10 cellular contexts compared by ENCODE assay signal in genomic region chr14:65927871-65928270, GRCh38.
DNase-seq lines count a peak whose midpoint lies in the region; TF ChIP-seq lines count a peak whose summit lies in the region.
"Had no signal": no experiment of that assay in that cellular context is flagged by ENCODE, and none has a peak within 500 bp of the region (broad histone marks: within the 10 kb centered on the region; RNA-seq: fewer than 3 reads in every experiment).

No MANE protein-coding gene starts in this region.

- CTCF ChIA-PET in CD8-positive, alpha-beta memory T cell (lab: Charles Lee) = interaction anchor here (0.8 to 3.2 kb wide), 12 partner anchors 13 to 104 kb away, joined by 3 to 17 read pairs (median 5); no protein-coding TSS in a partner anchor
- CTCF ChIA-PET in PC-9 (lab: Charles Lee) = interaction anchor here (0.6 kb wide), 1 partner anchor 33 kb away, joined by 3 read pairs; no protein-coding TSS in a partner anchor

- H3K9me3 Mint-ChIP-seq in CD8-positive, alpha-beta memory T cell = no peaks in the 10 kb centered on the region
- peaks cover 6% of the 10 kb centered on the region for H3K9me3 Mint-ChIP-seq in activated T-helper 2 cell treated with anti-CD3 and anti-CD28 coated beads, Interferon-gamma antibody, Interleukin-2, Interleukin-4, amounts not matched to agents 10 μg/mL and 5 μg/mL and 100 μg/mL, durations not matched to agents 14 hours and 24 hours and 36 hours

- POLR2A ChIA-PET in CD8-positive, alpha-beta memory T cell (lab: Charles Lee) = interaction anchor here (0.6 to 2.0 kb wide), 4 partner anchors 81 to 514 kb away, joined by 3 to 11 read pairs (median 5); no protein-coding TSS in a partner anchor
- POLR2A ChIA-PET in PC-9 (lab: Charles Lee; ENCODE audit: unreplicated experiment) = interaction anchor here (0.7 kb wide), 1 partner anchor 426 kb away, joined by 3 read pairs; no protein-coding TSS in a partner anchor

- no peaks in the 10 kb centered on the region for H3K9me2 ChIP-seq in PC-9 (ENCODE audit: insufficient read depth)

- H3K36me3 ChIP-seq in CD8-positive, alpha-beta memory T cell (ENCODE audit: insufficient read depth, low read length) = no peaks in the 10 kb centered on the region
- H3K36me3 ChIP-seq in PC-9 (ENCODE audit: low read depth) (no peaks in the 10 kb centered on the region), WERI-Rb-1 (no peaks in the 10 kb centered on the region)
- H3K36me3 ChIP-seq: right lobe of liver, SJCRH30 had no signal

- peak overlapping the region; percentile 18 to 90 (median 70) for H3K4me3 Mint-ChIP-seq in CD8-positive, alpha-beta memory T cell
- peak overlapping the region; percentile 59 for H3K4me3 Mint-ChIP-seq in activated T-helper 2 cell treated with anti-CD3 and anti-CD28 coated beads, Interferon-gamma antibody, Interleukin-2, Interleukin-4, amounts not matched to agents 10 μg/mL and 5 μg/mL and 100 μg/mL, durations not matched to agents 14 hours and 24 hours and 36 hours (ENCODE audit: low read depth)

- H4K20me1 ChIP-seq in PC-9 (ENCODE audit: insufficient read depth) = no peaks in the 10 kb centered on the region

- no peak overlapping the region for H2AFZ ChIP-seq in PC-9

- H3K27ac Mint-ChIP-seq in CD8-positive, alpha-beta memory T cell = peak overlapping the region; percentile 73 to 98 (median 86)
- H3K27ac Mint-ChIP-seq in activated T-helper 2 cell treated with anti-CD3 and anti-CD28 coated beads, Interferon-gamma antibody, Interleukin-2, Interleukin-4, amounts not matched to agents 10 μg/mL and 5 μg/mL and 100 μg/mL, durations not matched to agents 14 hours and 24 hours and 36 hours = peak overlapping the region; percentile 83

- BruUV-seq in PC-9 (replicated peaks; lab: Mats Ljungman, UMichigan) = no TSS peak

- H3K79me2 ChIP-seq in PC-9 (ENCODE audit: low read depth) = no peaks in the 10 kb centered on the region

- H3K27me3 ChIP-seq in CD8-positive, alpha-beta memory T cell (ENCODE audit: insufficient read depth, low read length, poor library complexity, severe bottlenecking) = no peaks in the 10 kb centered on the region
- H3K27me3 ChIP-seq in PC-9 (ENCODE audit: insufficient read depth, low read depth) (no peaks in the 10 kb centered on the region), WERI-Rb-1 (ENCODE audit: insufficient read depth, low read depth, severe bottlenecking) (no peaks in the 10 kb centered on the region)
- H3K27me3 ChIP-seq: right lobe of liver, SJCRH30 had no signal

- H3K4me3 ChIP-seq in CD8-positive, alpha-beta memory T cell (ENCODE audit: low read length) = peak overlapping the region; percentile 47
- H3K4me3 ChIP-seq in PC-9 = no peak overlapping the region
- no peak overlapping the region for H3K4me3 ChIP-seq in WERI-Rb-1 (ENCODE audit: low read depth, low read length)
- H3K4me3 ChIP-seq: right lobe of liver, SJCRH30 had no signal

- H3K36me3 Mint-ChIP-seq in CD8-positive, alpha-beta memory T cell = peaks cover 0 to 19% (median 1%) of the 10 kb centered on the region in 3 donors
- peaks cover 24% of the 10 kb centered on the region for H3K36me3 Mint-ChIP-seq in activated T-helper 2 cell treated with anti-CD3 and anti-CD28 coated beads, Interferon-gamma antibody, Interleukin-2, Interleukin-4, amounts not matched to agents 10 μg/mL and 5 μg/mL and 100 μg/mL, durations not matched to agents 14 hours and 24 hours and 36 hours (ENCODE audit: low read depth)

- H3K27me3 Mint-ChIP-seq in CD8-positive, alpha-beta memory T cell = peaks cover 0 to 1% of the 10 kb centered on the region in 2 donors
- no peaks in the 10 kb centered on the region for H3K27me3 Mint-ChIP-seq in activated T-helper 2 cell treated with anti-CD3 and anti-CD28 coated beads, Interferon-gamma antibody, Interleukin-2, Interleukin-4, amounts not matched to agents 10 μg/mL and 5 μg/mL and 100 μg/mL, durations not matched to agents 14 hours and 24 hours and 36 hours (ENCODE audit: low read depth)

- peaks cover 67 to 81% (median 76%) of the 10 kb centered on the region in 3 donors for H3K4me1 Mint-ChIP-seq in CD8-positive, alpha-beta memory T cell
- peaks cover 61% of the 10 kb centered on the region for H3K4me1 Mint-ChIP-seq in activated T-helper 2 cell treated with anti-CD3 and anti-CD28 coated beads, Interferon-gamma antibody, Interleukin-2, Interleukin-4, amounts not matched to agents 10 μg/mL and 5 μg/mL and 100 μg/mL, durations not matched to agents 14 hours and 24 hours and 36 hours (ENCODE audit: low read depth)

- no peak for TF ChIP-seq CTCF in PC-9 (conservative IDR thresholded peaks at IDR 0.05)
- no peak for TF ChIP-seq CTCF in WERI-Rb-1 (IDR thresholded peaks at IDR 0.05; ENCODE audit: low read depth, low read length)

- intact Hi-C loops in PC-9 (cut with micrococcal nuclease; ENCODE audit: unreplicated experiment) = no loop called here
- intact Hi-C loops in activated T-helper 2 cell treated with anti-CD3 and anti-CD28 coated beads, Interferon-gamma antibody, Interleukin-2, Interleukin-4, amounts not matched to agents 10 μg/mL and 5 μg/mL and 100 μg/mL, durations not matched to agents 14 hours and 24 hours and 36 hours (cut with micrococcal nuclease) = loop anchor here (1.0 to 5.0 kb wide), 5 partner anchors 9 to 716 kb away; no protein-coding TSS in a partner anchor

- peak overlapping the region; percentile 16 for H3K27ac ChIP-seq in CD8-positive, alpha-beta memory T cell (ENCODE audit: low read depth, low read length)
- H3K27ac ChIP-seq in PC-9 (no peak overlapping the region), WERI-Rb-1 (no peak overlapping the region)
- H3K27ac ChIP-seq: right lobe of liver, SJCRH30 had no signal

- no peaks in the 10 kb centered on the region for H3K9me3 ChIP-seq in CD8-positive, alpha-beta memory T cell (ENCODE audit: low read length)
- H3K9me3 ChIP-seq in PC-9 (ENCODE audit: insufficient read depth, low read depth) (no peaks in the 10 kb centered on the region), WERI-Rb-1 (ENCODE audit: severe bottlenecking) (no peaks in the 10 kb centered on the region)
- H3K9me3 ChIP-seq: right lobe of liver, SJCRH30 had no signal

- 0 out of 2 replicates have a peak, but pooled peaks cover 4% of the 10 kb centered on the region for H3F3A ChIP-seq in PC-9 (ENCODE audit: insufficient read depth, low read depth)

- peaks cover 53% of the 10 kb centered on the region for H3K4me1 ChIP-seq in CD8-positive, alpha-beta memory T cell (ENCODE audit: insufficient read depth, low read length)
- 0 out of 2 replicates have a peak, but pooled peaks cover 18% of the 10 kb centered on the region for H3K4me1 ChIP-seq in PC-9 (replicated peaks; ENCODE audit: insufficient read depth)
- H3K4me1 ChIP-seq: right lobe of liver, SJCRH30 had no signal

- DNase-seq in CD8-positive, alpha-beta memory T cell = peak; percentile 44 to 84 (median 67)
- DNase-seq in PC-9 (peak in 1 of 2 experiments; percentile 77), occipital lobe (lab: John Stamatoyannopoulos, UW) (no peak), DMS114 treated with DMSO at 0.1 percent for 48 hours (lab: John Stamatoyannopoulos, UW; ENCODE audit: unreplicated experiment) (no peak), WERI-Rb-1 (no peak), epidermal melanocyte (ENCODE audit: insufficient read length, low spot score) (no peak)
- peak; percentile 81 for DNase-seq in activated T-helper 2 cell treated with anti-CD3 and anti-CD28 coated beads, Interferon-gamma antibody, Interleukin-2, Interleukin-4, amounts not matched to agents 10 μg/mL and 5 μg/mL and 100 μg/mL, durations not matched to agents 14 hours and 24 hours and 36 hours (ENCODE audit: low spot score)
- DNase-seq in stimulated activated CD4-positive, alpha-beta T cell treated with anti-CD3 and anti-CD28 coated beads, Interleukin-12 subunit alpha, Interleukin-12 subunit beta, amount 100 ng/mL, for 24 hours (ENCODE audit: low read depth in 2 of 2) = peak; percentile 54 to 69
- DNase-seq: SJCRH30 had no signal

- H3K4me2 ChIP-seq in PC-9 = peak overlapping the region; percentile 57

Comparison
In these comparisons a context has a peak if more than half of its experiments do, and no peak if none do; other contexts are left out.
1. DNase-seq: peak in CD8-positive, alpha-beta memory T cell (5 of 5), activated T-helper 2 cell treated with anti-CD3 and anti-CD28 coated beads, Interferon-gamma antibody, Interleukin-2, Interleukin-4, amounts not matched to agents 10 μg/mL and 5 μg/mL and 100 μg/mL, durations not matched to agents 14 hours and 24 hours and 36 hours (single experiment) and stimulated activated CD4-positive, alpha-beta T cell treated with anti-CD3 and anti-CD28 coated beads, Interleukin-12 subunit alpha, Interleukin-12 subunit beta, amount 100 ng/mL, for 24 hours (2 of 2); none in occipital lobe (single experiment), DMS114 treated with DMSO at 0.1 percent for 48 hours (single experiment), WERI-Rb-1 (single experiment) and epidermal melanocyte (single experiment).